In genomic region chr4:110516106-110516922, GRCh38 we compare ENCODE assay signal across 8 cellular contexts.
A peak's percentile ranks its signal among the peaks of the same experiment; 100 is the strongest.
DNase-seq lines count a peak whose midpoint lies in the region; ATAC-seq lines count a peak whose summit lies in the region.

No MANE protein-coding gene starts in this region.

- H3K27me3 Mint-ChIP-seq in memory B cell: no peaks in the 10 kb centered on the region

- no peaks in the 10 kb centered on the region for H3K27me3 ChIP-seq in duodenal mucosa (ENCODE audit: control insufficient read depth in 1 of 2, insufficient read depth in 2 of 2, low read length in 2 of 2)

- in situ Hi-C loops in ACHN (cut with HindIII; ENCODE audit: low pct_ligation_motif_present, low pct_unique_long_range_greater_than_20kb, low sequenced_read_pairs): no loop called here

- ATAC-seq in GM18519 (IDR thresholded peaks at IDR 0.05; ENCODE audit: low FRiP score, unreplicated experiment): peak; percentile 75
- ATAC-seq in HG03064 (IDR thresholded peaks at IDR 0.05; ENCODE audit: low read depth, unreplicated experiment): peak; percentile 75
- peak; percentile 93 for ATAC-seq in memory B cell (ENCODE audit: low read depth)

- H3K4me3 Mint-ChIP-seq in memory B cell: peak overlapping the region; percentile 94

- no peak overlapping the region for H3K27ac ChIP-seq in duodenal mucosa (ENCODE audit: low read depth, low read length)

- H3K9me3 ChIP-seq in duodenal mucosa (ENCODE audit: control insufficient read depth in 1 of 2, low read length in 2 of 2): no peaks in the 10 kb centered on the region

- H3K36me3 ChIP-seq in duodenal mucosa (ENCODE audit: control insufficient read depth in 1 of 2, insufficient read depth in 2 of 2, low read length in 2 of 2): peaks cover 4 to 10% of the 10 kb centered on the region in 2 donors

- peaks cover 0 to 11% of the 10 kb centered on the region in 2 donors for H3K4me1 ChIP-seq in duodenal mucosa (ENCODE audit: control insufficient read depth in 1 of 2, insufficient read depth in 2 of 2, low read length in 2 of 2)

- peak overlapping the region; percentile 61 to 83 for H3K4me3 ChIP-seq in duodenal mucosa (ENCODE audit: low read depth in 1 of 2, low read length in 2 of 2)

- no peaks in the 10 kb centered on the region for H3K36me3 Mint-ChIP-seq in memory B cell

- peaks cover 7% of the 10 kb centered on the region for H3K4me1 Mint-ChIP-seq in memory B cell

- H3K9me3 Mint-ChIP-seq in memory B cell: no peaks in the 10 kb centered on the region

- H3K27ac Mint-ChIP-seq in memory B cell: peak overlapping the region; percentile 52

- H3K9ac ChIP-seq in duodenal mucosa (ENCODE audit: low read depth in 1 of 2, low read length in 2 of 2): peak overlapping the region; percentile 45 to 68

- DNase-seq in ACHN: peak; percentile 84
- peak; percentile 18 for DNase-seq in NCI-H345 treated with DMSO at 0.1 percent for 48 hours (lab: John Stamatoyannopoulos, UW; ENCODE audit: unreplicated experiment)
- DNase-seq in activated CD4-positive, alpha-beta T cell treated with anti-CD3 and anti-CD28 coated beads, Interleukin-2, amount 50 U/mL, for 24 hours (ENCODE audit: low read depth in 1 of 2, low spot score in 1 of 2): peak; percentile 36 to 64
- peak; percentile 52 to 53 for DNase-seq in memory B cell (ENCODE audit: low spot score in 2 of 2)
- peak; percentile 49 for DNase-seq in stimulated activated CD8-positive, alpha-beta memory T cell treated with anti-CD3 and anti-CD28 coated beads, Interleukin-15, amount 100 ng/mL, for 1 hour (ENCODE audit: low read depth)

Comparison
In these comparisons a context has a peak if more than half of its experiments do, and no peak if none do; other contexts are left out.
1. DNase-seq: peak in every context shown above with its lines; median percentile 84 in ACHN; 52 in memory B cell; 50 in activated CD4-positive, alpha-beta T cell treated with anti-CD3 and anti-CD28 coated beads, Interleukin-2, amount 50 U/mL, for 24 hours; 49 in stimulated activated CD8-positive, alpha-beta memory T cell treated with anti-CD3 and anti-CD28 coated beads, Interleukin-15, amount 100 ng/mL, for 1 hour; 18 in NCI-H345 treated with DMSO at 0.1 percent for 48 hours.